1 cellular context compared by ENCODE assay signal in the genomic region with DNA sequence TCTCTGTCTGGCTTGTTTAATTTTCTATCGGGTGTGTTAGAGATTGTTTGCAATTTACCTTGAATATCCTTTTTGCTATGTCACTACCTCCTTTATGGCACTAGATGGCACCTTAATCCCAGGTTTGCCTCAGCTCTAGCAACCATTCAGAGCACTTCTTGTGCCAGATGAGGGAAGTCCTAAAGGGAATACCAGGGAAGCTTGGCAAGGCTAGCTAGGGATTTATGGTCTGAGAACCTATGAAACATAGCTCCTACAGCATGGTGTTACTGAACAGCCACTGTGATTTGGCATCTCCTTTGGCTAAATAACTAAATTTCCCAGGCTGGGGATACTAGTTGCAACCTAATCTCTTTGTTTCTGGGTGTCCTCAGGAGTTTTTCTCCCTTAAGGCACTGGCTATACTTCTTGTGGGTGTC.
TF ChIP-seq lines count a peak whose summit lies in the region.

No MANE protein-coding gene starts in this region.

TF ChIP-seq in HepG2, 621 proteins besides CTCF, POLR2A, EP300 and RAD21 (continued from another document and continues in another):
- TF ChIP-seq, protein P1, sequence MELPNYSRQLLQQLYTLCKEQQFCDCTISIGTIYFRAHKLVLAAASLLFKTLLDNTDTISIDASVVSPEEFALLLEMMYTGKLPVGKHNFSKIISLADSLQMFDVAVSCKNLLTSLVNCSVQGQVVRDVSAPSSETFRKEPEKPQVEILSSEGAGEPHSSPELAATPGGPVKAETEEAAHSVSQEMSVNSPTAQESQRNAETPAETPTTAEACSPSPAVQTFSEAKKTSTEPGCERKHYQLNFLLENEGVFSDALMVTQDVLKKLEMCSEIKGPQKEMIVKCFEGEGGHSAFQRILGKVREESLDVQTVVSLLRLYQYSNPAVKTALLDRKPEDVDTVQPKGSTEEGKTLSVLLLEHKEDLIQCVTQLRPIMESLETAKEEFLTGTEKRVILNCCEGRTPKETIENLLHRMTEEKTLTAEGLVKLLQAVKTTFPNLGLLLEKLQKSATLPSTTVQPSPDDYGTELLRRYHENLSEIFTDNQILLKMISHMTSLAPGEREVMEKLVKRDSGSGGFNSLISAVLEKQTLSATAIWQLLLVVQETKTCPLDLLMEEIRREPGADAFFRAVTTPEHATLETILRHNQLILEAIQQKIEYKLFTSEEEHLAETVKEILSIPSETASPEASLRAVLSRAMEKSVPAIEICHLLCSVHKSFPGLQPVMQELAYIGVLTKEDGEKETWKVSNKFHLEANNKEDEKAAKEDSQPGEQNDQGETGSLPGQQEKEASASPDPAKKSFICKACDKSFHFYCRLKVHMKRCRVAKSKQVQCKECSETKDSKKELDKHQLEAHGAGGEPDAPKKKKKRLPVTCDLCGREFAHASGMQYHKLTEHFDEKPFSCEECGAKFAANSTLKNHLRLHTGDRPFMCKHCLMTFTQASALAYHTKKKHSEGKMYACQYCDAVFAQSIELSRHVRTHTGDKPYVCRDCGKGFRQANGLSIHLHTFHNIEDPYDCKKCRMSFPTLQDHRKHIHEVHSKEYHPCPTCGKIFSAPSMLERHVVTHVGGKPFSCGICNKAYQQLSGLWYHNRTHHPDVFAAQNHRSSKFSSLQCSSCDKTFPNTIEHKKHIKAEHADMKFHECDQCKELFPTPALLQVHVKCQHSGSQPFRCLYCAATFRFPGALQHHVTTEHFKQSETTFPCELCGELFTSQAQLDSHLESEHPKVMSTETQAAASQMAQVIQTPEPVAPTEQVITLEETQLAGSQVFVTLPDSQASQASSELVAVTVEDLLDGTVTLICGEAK (IDR thresholded peaks at IDR 0.05), result no peak
- TF ChIP-seq, protein P1 (CRISPR knock-in tag; IDR thresholded peaks at IDR 0.05), result no peak
- TF ChIP-seq RBFOX2 (IDR thresholded peaks at IDR 0.05; ENCODE audit: low read depth, low read length) (no peak), ZNF597 (CRISPR knock-in tag; IDR thresholded peaks at IDR 0.05) (no peak), MED13 (CRISPR knock-in tag; IDR thresholded peaks at IDR 0.05) (no peak), NCOA2 (CRISPR knock-in tag; IDR thresholded peaks at IDR 0.05) (no peak), AHR (CRISPR knock-in tag; IDR thresholded peaks at IDR 0.05) (no peak), SP2 (CRISPR knock-in tag; IDR thresholded peaks at IDR 0.05) (no peak), REPIN1 (CRISPR knock-in tag; IDR thresholded peaks at IDR 0.05; ENCODE audit: borderline replicate concordance, low read depth) (no peak), POLR2AphosphoS2 (IDR thresholded peaks at IDR 0.05; ENCODE audit: low read depth, low read length) (no peak), ZNF234 (CRISPR knock-in tag; conservative IDR thresholded peaks at IDR 0.05) (no peak), ZFP37 (CRISPR knock-in tag; IDR thresholded peaks at IDR 0.05; ENCODE audit: borderline replicate concordance) (no peak), SMYD3 (CRISPR knock-in tag; IDR thresholded peaks at IDR 0.05) (no peak), TEAD3 (CRISPR knock-in tag; optimal IDR thresholded peaks at IDR 0.05; ENCODE audit: borderline replicate concordance) (peak; percentile 58), U2AF2 (IDR thresholded peaks at IDR 0.05; ENCODE audit: low read depth, low read length) (no peak), TARDBP (CRISPR knock-in tag; IDR thresholded peaks at IDR 0.05) (0 out of 2 replicates have a peak, but pooled peaks have one; percentile 35), KDM5B (CRISPR knock-in tag; IDR thresholded peaks at IDR 0.05; ENCODE audit: borderline replicate concordance) (no peak), ZFY (CRISPR knock-in tag; IDR thresholded peaks at IDR 0.05) (no peak), SP1 (IDR thresholded peaks at IDR 0.05) (no peak), SP1 (CRISPR knock-in tag; IDR thresholded peaks at IDR 0.05) (no peak), MATR3 (CRISPR knock-in tag; IDR thresholded peaks at IDR 0.05) (no peak), ZSCAN30 (CRISPR knock-in tag; IDR thresholded peaks at IDR 0.05) (no peak), SP5 (CRISPR knock-in tag; IDR thresholded peaks at IDR 0.05; ENCODE audit: borderline replicate concordance, low read depth) (no peak), ZNF773 (CRISPR knock-in tag; IDR thresholded peaks at IDR 0.05; ENCODE audit: borderline replicate concordance) (no peak), ZSCAN22 (CRISPR knock-in tag; IDR thresholded peaks at IDR 0.05) (no peak), ZNF30 (CRISPR knock-in tag; IDR thresholded peaks at IDR 0.05) (no peak), MXD4 (CRISPR knock-in tag; IDR thresholded peaks at IDR 0.05) (no peak), ZNF607 (CRISPR knock-in tag; IDR thresholded peaks at IDR 0.05; ENCODE audit: borderline replicate concordance) (no peak)
- TF ChIP-seq, protein P2, sequence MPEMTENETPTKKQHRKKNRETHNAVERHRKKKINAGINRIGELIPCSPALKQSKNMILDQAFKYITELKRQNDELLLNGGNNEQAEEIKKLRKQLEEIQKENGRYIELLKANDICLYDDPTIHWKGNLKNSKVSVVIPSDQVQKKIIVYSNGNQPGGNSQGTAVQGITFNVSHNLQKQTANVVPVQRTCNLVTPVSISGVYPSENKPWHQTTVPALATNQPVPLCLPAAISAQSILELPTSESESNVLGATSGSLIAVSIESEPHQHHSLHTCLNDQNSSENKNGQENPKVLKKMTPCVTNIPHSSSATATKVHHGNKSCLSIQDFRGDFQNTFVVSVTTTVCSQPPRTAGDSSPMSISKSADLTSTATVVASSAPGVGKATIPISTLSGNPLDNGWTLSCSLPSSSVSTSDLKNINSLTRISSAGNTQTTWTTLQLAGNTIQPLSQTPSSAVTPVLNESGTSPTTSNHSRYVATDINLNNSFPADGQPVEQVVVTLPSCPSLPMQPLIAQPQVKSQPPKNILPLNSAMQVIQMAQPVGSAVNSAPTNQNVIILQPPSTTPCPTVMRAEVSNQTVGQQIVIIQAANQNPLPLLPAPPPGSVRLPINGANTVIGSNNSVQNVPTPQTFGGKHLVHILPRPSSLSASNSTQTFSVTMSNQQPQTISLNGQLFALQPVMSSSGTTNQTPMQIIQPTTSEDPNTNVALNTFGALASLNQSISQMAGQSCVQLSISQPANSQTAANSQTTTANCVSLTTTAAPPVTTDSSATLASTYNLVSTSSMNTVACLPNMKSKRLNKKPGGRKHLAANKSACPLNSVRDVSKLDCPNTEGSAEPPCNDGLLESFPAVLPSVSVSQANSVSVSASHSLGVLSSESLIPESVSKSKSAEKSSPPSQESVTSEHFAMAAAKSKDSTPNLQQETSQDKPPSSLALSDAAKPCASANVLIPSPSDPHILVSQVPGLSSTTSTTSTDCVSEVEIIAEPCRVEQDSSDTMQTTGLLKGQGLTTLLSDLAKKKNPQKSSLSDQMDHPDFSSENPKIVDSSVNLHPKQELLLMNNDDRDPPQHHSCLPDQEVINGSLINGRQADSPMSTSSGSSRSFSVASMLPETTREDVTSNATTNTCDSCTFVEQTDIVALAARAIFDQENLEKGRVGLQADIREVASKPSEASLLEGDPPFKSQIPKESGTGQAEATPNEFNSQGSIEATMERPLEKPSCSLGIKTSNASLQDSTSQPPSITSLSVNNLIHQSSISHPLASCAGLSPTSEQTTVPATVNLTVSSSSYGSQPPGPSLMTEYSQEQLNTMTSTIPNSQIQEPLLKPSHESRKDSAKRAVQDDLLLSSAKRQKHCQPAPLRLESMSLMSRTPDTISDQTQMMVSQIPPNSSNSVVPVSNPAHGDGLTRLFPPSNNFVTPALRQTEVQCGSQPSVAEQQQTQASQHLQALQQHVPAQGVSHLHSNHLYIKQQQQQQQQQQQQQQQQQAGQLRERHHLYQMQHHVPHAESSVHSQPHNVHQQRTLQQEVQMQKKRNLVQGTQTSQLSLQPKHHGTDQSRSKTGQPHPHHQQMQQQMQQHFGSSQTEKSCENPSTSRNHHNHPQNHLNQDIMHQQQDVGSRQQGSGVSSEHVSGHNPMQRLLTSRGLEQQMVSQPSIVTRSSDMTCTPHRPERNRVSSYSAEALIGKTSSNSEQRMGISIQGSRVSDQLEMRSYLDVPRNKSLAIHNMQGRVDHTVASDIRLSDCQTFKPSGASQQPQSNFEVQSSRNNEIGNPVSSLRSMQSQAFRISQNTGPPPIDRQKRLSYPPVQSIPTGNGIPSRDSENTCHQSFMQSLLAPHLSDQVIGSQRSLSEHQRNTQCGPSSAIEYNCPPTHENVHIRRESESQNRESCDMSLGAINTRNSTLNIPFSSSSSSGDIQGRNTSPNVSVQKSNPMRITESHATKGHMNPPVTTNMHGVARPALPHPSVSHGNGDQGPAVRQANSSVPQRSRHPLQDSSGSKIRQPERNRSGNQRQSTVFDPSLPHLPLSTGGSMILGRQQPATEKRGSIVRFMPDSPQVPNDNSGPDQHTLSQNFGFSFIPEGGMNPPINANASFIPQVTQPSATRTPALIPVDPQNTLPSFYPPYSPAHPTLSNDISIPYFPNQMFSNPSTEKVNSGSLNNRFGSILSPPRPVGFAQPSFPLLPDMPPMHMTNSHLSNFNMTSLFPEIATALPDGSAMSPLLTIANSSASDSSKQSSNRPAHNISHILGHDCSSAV (CRISPR knock-in tag; IDR thresholded peaks at IDR 0.05; ENCODE audit: borderline replicate concordance), result no peak
- TF ChIP-seq, protein P3, sequence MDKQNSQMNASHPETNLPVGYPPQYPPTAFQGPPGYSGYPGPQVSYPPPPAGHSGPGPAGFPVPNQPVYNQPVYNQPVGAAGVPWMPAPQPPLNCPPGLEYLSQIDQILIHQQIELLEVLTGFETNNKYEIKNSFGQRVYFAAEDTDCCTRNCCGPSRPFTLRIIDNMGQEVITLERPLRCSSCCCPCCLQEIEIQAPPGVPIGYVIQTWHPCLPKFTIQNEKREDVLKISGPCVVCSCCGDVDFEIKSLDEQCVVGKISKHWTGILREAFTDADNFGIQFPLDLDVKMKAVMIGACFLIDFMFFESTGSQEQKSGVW (CRISPR knock-in tag; IDR thresholded peaks at IDR 0.05; ENCODE audit: borderline replicate concordance), result no peak
- TF ChIP-seq, protein P4, sequence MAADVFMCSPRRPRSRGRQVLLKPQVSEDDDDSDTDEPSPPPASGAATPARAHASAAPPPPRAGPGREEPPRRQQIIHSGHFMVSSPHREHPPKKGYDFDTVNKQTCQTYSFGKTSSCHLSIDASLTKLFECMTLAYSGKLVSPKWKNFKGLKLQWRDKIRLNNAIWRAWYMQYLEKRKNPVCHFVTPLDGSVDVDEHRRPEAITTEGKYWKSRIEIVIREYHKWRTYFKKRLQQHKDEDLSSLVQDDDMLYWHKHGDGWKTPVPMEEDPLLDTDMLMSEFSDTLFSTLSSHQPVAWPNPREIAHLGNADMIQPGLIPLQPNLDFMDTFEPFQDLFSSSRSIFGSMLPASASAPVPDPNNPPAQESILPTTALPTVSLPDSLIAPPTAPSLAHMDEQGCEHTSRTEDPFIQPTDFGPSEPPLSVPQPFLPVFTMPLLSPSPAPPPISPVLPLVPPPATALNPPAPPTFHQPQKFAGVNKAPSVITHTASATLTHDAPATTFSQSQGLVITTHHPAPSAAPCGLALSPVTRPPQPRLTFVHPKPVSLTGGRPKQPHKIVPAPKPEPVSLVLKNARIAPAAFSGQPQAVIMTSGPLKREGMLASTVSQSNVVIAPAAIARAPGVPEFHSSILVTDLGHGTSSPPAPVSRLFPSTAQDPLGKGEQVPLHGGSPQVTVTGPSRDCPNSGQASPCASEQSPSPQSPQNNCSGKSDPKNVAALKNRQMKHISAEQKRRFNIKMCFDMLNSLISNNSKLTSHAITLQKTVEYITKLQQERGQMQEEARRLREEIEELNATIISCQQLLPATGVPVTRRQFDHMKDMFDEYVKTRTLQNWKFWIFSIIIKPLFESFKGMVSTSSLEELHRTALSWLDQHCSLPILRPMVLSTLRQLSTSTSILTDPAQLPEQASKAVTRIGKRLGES (CRISPR knock-in tag; IDR thresholded peaks at IDR 0.05; ENCODE audit: borderline replicate concordance), result no peak
- TF ChIP-seq, protein P5, sequence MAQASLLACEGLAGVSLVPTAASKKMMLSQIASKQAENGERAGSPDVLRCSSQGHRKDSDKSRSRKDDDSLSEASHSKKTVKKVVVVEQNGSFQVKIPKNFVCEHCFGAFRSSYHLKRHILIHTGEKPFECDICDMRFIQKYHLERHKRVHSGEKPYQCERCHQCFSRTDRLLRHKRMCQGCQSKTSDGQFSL (CRISPR knock-in tag; IDR thresholded peaks at IDR 0.05), result no peak
